In the genomic region with DNA sequence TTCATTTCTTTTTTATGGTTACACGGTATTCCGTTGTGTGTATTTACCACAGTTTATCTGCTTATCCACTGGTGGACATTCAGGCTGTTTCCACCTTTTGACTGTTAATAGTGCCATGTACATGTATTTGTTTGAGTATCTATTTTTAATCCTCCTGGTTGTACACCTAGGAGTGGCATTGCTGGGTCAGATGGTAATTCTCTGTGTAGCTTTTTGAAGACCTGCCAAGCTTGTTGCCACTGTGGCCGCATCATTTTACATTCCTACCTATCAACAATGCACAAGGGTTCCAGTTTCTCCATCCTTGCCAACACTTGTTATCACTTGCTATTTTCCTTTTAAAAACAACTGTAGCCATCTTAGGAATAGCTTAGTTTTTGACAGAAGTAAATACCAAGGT, we compare ENCODE assay signal across 24 cellular contexts.
"Had no signal": no experiment of that assay in that cellular context is flagged by ENCODE, and none has a peak within 500 bp of the region (broad histone marks: within the 10 kb centered on the region; RNA-seq: fewer than 3 reads in every experiment).

No MANE protein-coding gene starts in this region.

- H3K9me3 ChIP-seq: esophagus squamous epithelium, ovary, right lobe of liver, thoracic aorta, tibial nerve, upper lobe of left lung had no signal

- DNase-seq: dermis blood vessel endothelial cell; effector memory CD4-positive, alpha-beta T cell; esophagus squamous epithelium; foreskin melanocyte; hippocampal formation; left colon; natural killer cell; occipital lobe; ovary; posterior cingulate gyrus; retina; right lobe of liver; stimulated activated CD4-positive, alpha-beta T cell treated with anti-CD3 and anti-CD28 coated beads, Interleukin-12 subunit alpha, Interleukin-12 subunit beta, amount 100 ng/mL, for 4 hours; stimulated activated CD4-positive, alpha-beta T cell treated with anti-CD3 and anti-CD28 coated beads, Interleukin-1b, Interleukin-23, amount 100 ng/mL, for 48 hours; stimulated activated CD4-positive, alpha-beta T cell treated with anti-CD3 and anti-CD28 coated beads, Interleukin-4, amount 100 ng/mL, for 1 hour; stimulated activated CD8-positive, alpha-beta memory T cell treated with anti-CD3 and anti-CD28 coated beads, Interleukin-4, amount 100 ng/mL, for 48 hours; stimulated activated naive CD8-positive, alpha-beta T cell treated with anti-CD3 and anti-CD28 coated beads, Interleukin-15, Interleukin-2, amounts not matched to agents 100 U/mL and 50 U/mL, for 24 hours; upper lobe of left lung had no signal

- H3K27me3 Mint-ChIP-seq: memory B cell had no signal

- ATAC-seq: left colon; natural killer cell; right lobe of liver; stimulated activated naive CD8-positive, alpha-beta T cell treated with anti-CD3 and anti-CD28 coated beads, Interleukin-15, Interleukin-2, amounts not matched to agents 100 U/mL and 50 U/mL, for 24 hours had no signal

- H3K4me3 Mint-ChIP-seq: memory B cell, natural killer cell had no signal

- H3K4me3 ChIP-seq: coronary artery, esophagus squamous epithelium, lung, ovary, right lobe of liver, smooth muscle cell, thoracic aorta, tibial nerve, upper lobe of left lung had no signal

- H3K36me3 ChIP-seq: ovary had no signal

- H3K9me3 Mint-ChIP-seq: memory B cell, natural killer cell had no signal

- H3K27me3 ChIP-seq: esophagus squamous epithelium, ovary, right lobe of liver, tibial nerve, upper lobe of left lung had no signal

- H3K27ac ChIP-seq: coronary artery, esophagus squamous epithelium, ovary, right lobe of liver, thoracic aorta, tibial nerve, upper lobe of left lung had no signal

- H3K27ac Mint-ChIP-seq: memory B cell, natural killer cell had no signal
